In the genomic region with DNA sequence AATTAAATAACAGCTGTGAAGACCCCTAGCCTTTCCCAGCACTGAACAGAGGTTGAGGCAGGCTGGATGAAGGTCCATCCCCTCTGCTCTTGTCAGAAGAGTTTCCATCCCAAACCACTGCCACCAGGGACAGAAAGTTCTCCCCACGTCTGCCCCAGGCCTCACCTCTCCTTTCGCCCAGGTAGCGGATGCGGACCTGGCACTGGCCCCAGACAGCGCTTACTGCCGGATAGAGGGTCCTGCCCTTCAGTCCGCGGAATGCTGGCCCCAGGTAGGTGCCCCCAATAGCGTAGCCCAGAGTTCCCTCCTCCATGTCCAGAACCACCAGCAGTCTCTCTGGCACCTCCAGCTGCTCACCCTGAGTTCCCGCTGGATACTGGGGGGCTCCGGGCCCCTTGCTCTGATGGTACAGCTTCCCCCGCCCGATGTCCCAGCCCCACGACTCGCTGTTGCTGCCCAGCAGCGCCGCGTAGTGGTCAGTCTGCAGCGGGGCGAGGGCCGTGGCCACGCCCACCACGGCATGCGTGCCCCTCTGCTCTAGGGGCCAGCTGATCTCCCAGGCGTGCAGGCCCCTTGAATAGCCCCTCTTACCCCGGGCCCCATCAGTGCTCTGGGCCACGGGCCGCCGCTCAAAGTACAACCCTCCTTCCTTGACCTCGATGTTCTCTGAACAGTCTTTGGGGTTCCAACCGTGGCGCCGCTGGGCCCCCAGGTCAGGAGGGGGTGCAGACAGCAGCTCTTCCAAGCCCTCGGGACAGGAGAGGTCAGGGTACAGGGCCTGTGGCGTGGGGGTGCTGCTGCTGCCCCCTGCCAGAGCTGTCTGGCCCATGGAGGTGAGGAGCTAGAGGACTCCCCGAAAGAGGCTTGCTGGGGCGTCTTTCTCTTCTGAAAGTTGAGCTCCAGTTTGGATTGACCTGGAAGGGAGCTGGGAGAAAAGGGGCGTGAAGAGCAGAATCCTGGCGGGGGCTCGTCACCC, we compare ENCODE assay signal across 8 cellular contexts. TPM values are rescaled to one million over a fixed set of nuclear protein-coding genes. Genes with fewer than 3 reads are reported as not detected.
DNase-seq lines count a peak whose midpoint lies in the region; ATAC-seq and TF ChIP-seq lines count a peak whose summit lies in the region.

No MANE protein-coding gene starts in this region.

- H3K4me3 ChIP-seq in lung, result peak overlapping the region; percentile 64

- peak; percentile 92 for TF ChIP-seq CTCF in lung (IDR thresholded peaks at IDR 0.05; ENCODE audit: control extremely low read depth, extremely low read depth)

- peaks cover 5 to 16% of the 10 kb centered on the region in 2 donors for H3K36me3 ChIP-seq in lung (ENCODE audit: control insufficient read depth in 2 of 2, insufficient read depth in 2 of 2, low read length in 2 of 2)

- no peaks in the 10 kb centered on the region for H3K27me3 ChIP-seq in lung (ENCODE audit: control insufficient read depth, insufficient read depth)

- H3K4me1 ChIP-seq in lung (ENCODE audit: control insufficient read depth in 2 of 2, insufficient read depth in 2 of 2, low read length in 2 of 2), result peaks cover 0 to 15% of the 10 kb centered on the region in 2 donors

- peak; percentile 32 for ATAC-seq in HG02588 (IDR thresholded peaks at IDR 0.05; ENCODE audit: unreplicated experiment)
- ATAC-seq in lung (ENCODE audit: insufficient read depth, low FRiP score), result peak; percentile 66
- no peak for ATAC-seq in HG02884 (IDR thresholded peaks at IDR 0.05; ENCODE audit: unreplicated experiment)

- WGBS in lung, 2 donors, result 2% methylated on average over 37 to 40 of the region's 40 CpGs

- no peaks in the 10 kb centered on the region for H3K9me3 ChIP-seq in lung (ENCODE audit: control insufficient read depth in 2 of 2, insufficient read depth in 1 of 2, low read length in 1 of 2)

- peak overlapping the region; percentile 75 to 83 for H3K27ac ChIP-seq in lung (ENCODE audit: low read depth in 1 of 2, low read length in 1 of 2)

- DNase-seq in ELR (ENCODE audit: low read depth) (peak; percentile 86), NCI-H345 (lab: John Stamatoyannopoulos, UW) (peak; percentile 82), ecto neural progenitor cell (ENCODE audit: low spot score) (peak; percentile 98), lung (ENCODE audit: low spot score) (peak; percentile 82)
- DNase-seq in activated CD4-positive, alpha-beta T cell treated with anti-CD3 and anti-CD28 coated beads, Interleukin-2, amount 50 U/mL, for 48 hours, result peak; percentile 88 to 91
- peak in 2 of 3 experiments; percentile 73 to 86 for DNase-seq in stimulated activated CD4-positive, alpha-beta T cell treated with anti-CD3 and anti-CD28 coated beads, TNF-alpha, amount 100 ng/mL, for 24 hours (ENCODE audit: low read depth in 3 of 3)

RNA-seq across cellular contexts. Expression of a gene that starts 0.7 kb away (rescaled TPM):
- total RNA-seq in lung, result 10 to 100 TPM; 25.3 to 37.5 TPM
- 10 to 100 TPM; 21.0 to 39.8 TPM for polyA plus RNA-seq in lung

RNA-seq across cellular contexts. Expression of a gene that starts 5.0 kb away (rescaled TPM):
- total RNA-seq in lung, result 100 to 1,000 TPM; 256 to 507 TPM
- 1,000 to 10,000 TPM in 1 of 2 donors, 100 to 1,000 TPM in 1; 362 to 1,097 TPM for polyA plus RNA-seq in lung

RNA-seq across cellular contexts. Expression of a gene that starts 20.4 kb away (rescaled TPM):
- 10 to 100 TPM; 35.3 to 92.1 TPM for total RNA-seq in lung
- polyA plus RNA-seq in lung, result 10 to 100 TPM; 24.8 to 38.1 TPM

RNA-seq across cellular contexts. Expression of a gene that starts 21.3 kb away (rescaled TPM):
- 1 to 10 TPM; 1.3 to 3.5 TPM for total RNA-seq in lung
- polyA plus RNA-seq in lung, result 1 to 10 TPM; 2.2 to 4.1 TPM

RNA-seq across cellular contexts. Expression of a gene that starts 31.6 kb away (rescaled TPM):
- total RNA-seq in lung, result 1 to 10 TPM; 1.3 to 3.3 TPM
- polyA plus RNA-seq in lung, result 1 to 10 TPM; 1.2 to 2.0 TPM
